15 cellular contexts compared by ENCODE assay signal in genomic region chr1:178593526-178593925, GRCh38.
"Had no signal": no experiment of that assay in that cellular context is flagged by ENCODE, and none has a peak within 500 bp of the region (broad histone marks: within the 10 kb centered on the region; RNA-seq: fewer than 3 reads in every experiment).

No MANE protein-coding gene starts in this region.

- H3K36me3 Mint-ChIP-seq: activated naive CD4-positive, alpha-beta T cell treated with anti-CD3 and anti-CD28 coated beads, Interleukin-2, amount 50 U/mL, for 24 hours had no signal

- H3K4me1 Mint-ChIP-seq: activated naive CD4-positive, alpha-beta T cell treated with anti-CD3 and anti-CD28 coated beads, Interleukin-2, amount 50 U/mL, for 24 hours had no signal

- H3K4me1 ChIP-seq: adrenal gland, tibial artery had no signal

- H3K9me3 ChIP-seq: adrenal gland, tibial artery had no signal

- ATAC-seq: naive thymus-derived CD8-positive, alpha-beta T cell had no signal

- H3K27ac Mint-ChIP-seq: activated naive CD4-positive, alpha-beta T cell treated with anti-CD3 and anti-CD28 coated beads, Interleukin-2, amount 50 U/mL, for 24 hours; naive thymus-derived CD8-positive, alpha-beta T cell had no signal

- H3K36me3 ChIP-seq: adrenal gland, heart right ventricle, tibial artery, WERI-Rb-1 had no signal

- H3K9me3 Mint-ChIP-seq: activated naive CD4-positive, alpha-beta T cell treated with anti-CD3 and anti-CD28 coated beads, Interleukin-2, amount 50 U/mL, for 24 hours had no signal

- H3K27me3 ChIP-seq: adrenal gland, heart right ventricle, tibial artery had no signal

- DNase-seq: activated CD4-positive, alpha-beta T cell treated with anti-CD3 and anti-CD28 coated beads, Interleukin-2, amount 50 U/mL, for 48 hours; activated gamma-delta T cell; adrenal gland; mesendoderm; naive thymus-derived CD8-positive, alpha-beta T cell; stimulated activated CD4-positive, alpha-beta T cell treated with anti-CD3 and anti-CD28 coated beads, Interleukin-12 subunit alpha, Interleukin-12 subunit beta, amount 100 ng/mL, for 4 hours; stimulated activated CD4-positive, alpha-beta T cell treated with anti-CD3 and anti-CD28 coated beads, Interleukin-1b, Interleukin-23, amount 100 ng/mL, for 48 hours; stimulated activated CD8-positive, alpha-beta memory T cell treated with anti-CD3 and anti-CD28 coated beads, Interleukin-4, amount 100 ng/mL, for 48 hours; stimulated activated naive CD4-positive, alpha-beta T cell treated with Interleukin-2 at 50 U/mL for 16 hours; T-helper 2 cell; tibial artery; WERI-Rb-1 had no signal

- H3K4me3 Mint-ChIP-seq: activated naive CD4-positive, alpha-beta T cell treated with anti-CD3 and anti-CD28 coated beads, Interleukin-2, amount 50 U/mL, for 24 hours; naive thymus-derived CD8-positive, alpha-beta T cell had no signal

- H3K4me3 ChIP-seq: adrenal gland, heart right ventricle, tibial artery had no signal

- H3K27ac ChIP-seq: adrenal gland, epithelial cell of prostate, tibial artery, WERI-Rb-1 had no signal
